In genomic region chr1:162822391-162823200, GRCh38 we compare ENCODE assay signal across 8 cellular contexts. TPM values are rescaled to one million over a fixed set of nuclear protein-coding genes. Genes with fewer than 3 reads are reported as not detected.
DNase-seq lines count a peak whose midpoint lies in the region; ATAC-seq and TF ChIP-seq lines count a peak whose summit lies in the region.

No MANE protein-coding gene starts in this region.

- H3K4me3 ChIP-seq in GM12864 (ENCODE audit: low read depth, low read length) (peak overlapping the region; percentile 49), iPS-18c (ENCODE audit: insufficient read depth, low read depth, low read length) (peak overlapping the region; percentile 64), skeletal muscle satellite cell (ENCODE audit: low read length) (peak overlapping the region; percentile 73)

- H3K9ac ChIP-seq in skeletal muscle satellite cell (ENCODE audit: low read depth, low read length), result peak overlapping the region; percentile 47

- no peaks in the 10 kb centered on the region for H3K27me3 ChIP-seq in skeletal muscle satellite cell (ENCODE audit: control insufficient read depth, insufficient read depth, low read length)

- no peaks in the 10 kb centered on the region for H3K36me3 ChIP-seq in skeletal muscle satellite cell (ENCODE audit: insufficient read depth, low read length)

- ATAC-seq in HG03095 (IDR thresholded peaks at IDR 0.05; ENCODE audit: unreplicated experiment) (no peak), GM18858 (IDR thresholded peaks at IDR 0.05; ENCODE audit: unreplicated experiment) (no peak), GM19397 (IDR thresholded peaks at IDR 0.05; ENCODE audit: unreplicated experiment) (no peak)

- peaks cover 4% of the 10 kb centered on the region for H3K9me3 ChIP-seq in iPS-18c (ENCODE audit: control insufficient read depth, insufficient read depth, low read length)
- no peaks in the 10 kb centered on the region for H3K9me3 ChIP-seq in skeletal muscle satellite cell (replicated peaks; ENCODE audit: low read length)

- DNase-seq in GM12864 (ENCODE audit: low read depth) (no peak), NCI-H2107 (lab: John Stamatoyannopoulos, UW) (peak; percentile 60), astrocyte of the hippocampus (ENCODE audit: low read depth, low spot score) (peak; percentile 45)

- TF ChIP-seq CTCF in GM12864 (IDR thresholded peaks at IDR 0.05; ENCODE audit: low read depth, low read length, missing control alignments), result no peak

- peaks cover 22% of the 10 kb centered on the region for H3K4me1 ChIP-seq in skeletal muscle satellite cell (ENCODE audit: control insufficient read depth, insufficient read depth, low read length)

- peak overlapping the region; percentile 95 for H3K4me2 ChIP-seq in skeletal muscle satellite cell (ENCODE audit: low read length)

RNA-seq across cellular contexts. Expression of gene HSD17B7, which starts 32.1 kb away (rescaled TPM):
- 6.8 and 11.2 TPM in 2 replicates for total RNA-seq in skeletal muscle satellite cell (2012; rRNA removed)

RNA-seq across cellular contexts. Expression of gene CCDC190, which starts 38.4 kb away (rescaled TPM):
- total RNA-seq in skeletal muscle satellite cell (2012; rRNA removed), result 0.22 TPM in 1 of 2 replicates, not detected in the other
